8 cellular contexts compared by ENCODE assay signal in genomic region chr4:76377922-76378321, GRCh38. TPM values are rescaled to one million over a fixed set of nuclear protein-coding genes. Genes with fewer than 3 reads are reported as not detected.
A peak's percentile ranks its signal among the peaks of the same experiment; 100 is the strongest.
DNase-seq lines count a peak whose midpoint lies in the region; ATAC-seq and TF ChIP-seq lines count a peak whose summit lies in the region.

No MANE protein-coding gene starts in this region.

- H3K4ac ChIP-seq in mesendoderm (ENCODE audit: low read depth, low read length) = no peak overlapping the region

- no peak overlapping the region for H3K23ac ChIP-seq in mesendoderm (ENCODE audit: low read length)

- H3K79me2 ChIP-seq in OCI-LY7 (ENCODE audit: insufficient read depth, low read depth, low read length) (no peaks in the 10 kb centered on the region), mesendoderm (ENCODE audit: control insufficient read depth, insufficient read depth, low read length) (no peaks in the 10 kb centered on the region)

- no peaks in the 10 kb centered on the region for H3K27me3 ChIP-seq in mesendoderm (ENCODE audit: insufficient read depth, low read length, poor library complexity)
- H3K27me3 ChIP-seq in vagina = no peaks in the 10 kb centered on the region

- DNase-seq in activated T-helper 1 cell treated with Interleukin-2 at 50 U/mL for 16 hours (ENCODE audit: low read depth) (peak; percentile 6), OCI-LY7 (ENCODE audit: low spot score) (peak; percentile 4), amniotic epithelial cell (ENCODE audit: low read depth) (peak; percentile 88), mesendoderm (peak; percentile 72), vagina (ENCODE audit: extremely low spot score in 2 of 2) (no peak)
- no peak for DNase-seq in activated T-helper 1 cell treated with anti-CD3 and anti-CD28 coated beads, Interleukin-12 subunit alpha, Interleukin-12 subunit beta, Interleukin-2, Interleukin-4 antibody, amounts not matched to agents 30 ng/mL and 10 ng/mL and 1 ng/mL, durations not matched to agents 14 hours and 24 hours and 36 hours (ENCODE audit: low spot score)

- no peak overlapping the region for H2AFZ ChIP-seq in OCI-LY7 (ENCODE audit: low read length)

- no peak overlapping the region for H2BK15ac ChIP-seq in mesendoderm (replicated peaks; ENCODE audit: low read depth)

- no peak overlapping the region for H3K27ac ChIP-seq in OCI-LY7 (ENCODE audit: low read depth, low read length, poor library complexity, severe bottlenecking)
- H3K27ac ChIP-seq in mesendoderm (ENCODE audit: low read depth, low read length) = no peak overlapping the region
- no peak overlapping the region for H3K27ac ChIP-seq in vagina

- CTCF ChIA-PET in OCI-LY7 (lab: Charles Lee; ENCODE audit: unreplicated experiment) = interaction anchor here (0.8 kb wide), 1 partner anchor 13 kb away, joined by 3 read pairs; no protein-coding TSS in a partner anchor

- H3K4me3 ChIP-seq in OCI-LY7 (ENCODE audit: low read depth, low read length, poor library complexity, severe bottlenecking) = no peak overlapping the region
- no peak overlapping the region for H3K4me3 ChIP-seq in mesendoderm (ENCODE audit: low read length)
- H3K4me3 ChIP-seq in vagina = no peak overlapping the region

- H3K4me1 Mint-ChIP-seq in activated T-helper 1 cell treated with anti-CD3 and anti-CD28 coated beads, Interleukin-12 subunit alpha, Interleukin-12 subunit beta, Interleukin-2, Interleukin-4 antibody, amounts not matched to agents 30 ng/mL and 10 ng/mL and 1 ng/mL, durations not matched to agents 14 hours and 24 hours and 36 hours (ENCODE audit: low read depth) = no peaks in the 10 kb centered on the region

- no peak overlapping the region for H4K8ac ChIP-seq in mesendoderm (ENCODE audit: low read depth, low read length)

- no peak for ATAC-seq in HG02571 (IDR thresholded peaks at IDR 0.05; ENCODE audit: unreplicated experiment)
- ATAC-seq in HG03135 (IDR thresholded peaks at IDR 0.05; ENCODE audit: unreplicated experiment) = no peak

- no peaks in the 10 kb centered on the region for H3K36me3 Mint-ChIP-seq in activated T-helper 1 cell treated with anti-CD3 and anti-CD28 coated beads, Interleukin-12 subunit alpha, Interleukin-12 subunit beta, Interleukin-2, Interleukin-4 antibody, amounts not matched to agents 30 ng/mL and 10 ng/mL and 1 ng/mL, durations not matched to agents 14 hours and 24 hours and 36 hours (ENCODE audit: low read depth)

- H3K36me3 ChIP-seq in OCI-LY7 (ENCODE audit: insufficient read depth, low read length) = no peaks in the 10 kb centered on the region
- no peaks in the 10 kb centered on the region for H3K36me3 ChIP-seq in mesendoderm (ENCODE audit: control insufficient read depth, insufficient read depth, low read length)
- H3K36me3 ChIP-seq in vagina = no peaks in the 10 kb centered on the region

- BruUV-seq in OCI-LY7 (replicated peaks; lab: Mats Ljungman, UMichigan) = no TSS peak

- H3K9me3 Mint-ChIP-seq in activated T-helper 1 cell treated with anti-CD3 and anti-CD28 coated beads, Interleukin-12 subunit alpha, Interleukin-12 subunit beta, Interleukin-2, Interleukin-4 antibody, amounts not matched to agents 30 ng/mL and 10 ng/mL and 1 ng/mL, durations not matched to agents 14 hours and 24 hours and 36 hours = no peaks in the 10 kb centered on the region

- H4K20me1 ChIP-seq in OCI-LY7 (ENCODE audit: insufficient read depth, low read length) = no peaks in the 10 kb centered on the region

- no peak overlapping the region for H3K56ac ChIP-seq in mesendoderm (ENCODE audit: low read length)

- peaks cover 10% of the 10 kb centered on the region for H3K27me3 Mint-ChIP-seq in activated T-helper 1 cell treated with anti-CD3 and anti-CD28 coated beads, Interleukin-12 subunit alpha, Interleukin-12 subunit beta, Interleukin-2, Interleukin-4 antibody, amounts not matched to agents 30 ng/mL and 10 ng/mL and 1 ng/mL, durations not matched to agents 14 hours and 24 hours and 36 hours (ENCODE audit: insufficient read depth)

- POLR2A ChIA-PET in OCI-LY7 (lab: Charles Lee) = interaction anchor here (1.4 kb wide), 1 partner anchor 10 kb away, joined by 11 read pairs; no protein-coding TSS in a partner anchor

- TF ChIP-seq POLR2A in vagina (IDR thresholded peaks at IDR 0.05) = no peak

- H2BK5ac ChIP-seq in mesendoderm (ENCODE audit: low read length) = no peak overlapping the region

- H3K4me3 Mint-ChIP-seq in activated T-helper 1 cell treated with anti-CD3 and anti-CD28 coated beads, Interleukin-12 subunit alpha, Interleukin-12 subunit beta, Interleukin-2, Interleukin-4 antibody, amounts not matched to agents 30 ng/mL and 10 ng/mL and 1 ng/mL, durations not matched to agents 14 hours and 24 hours and 36 hours = no peak overlapping the region

- H3K9me2 ChIP-seq in OCI-LY7 (ENCODE audit: insufficient read depth, low read length) = no peaks in the 10 kb centered on the region

- no peak overlapping the region for H4K5ac ChIP-seq in mesendoderm (ENCODE audit: low read length)

- H3K4me1 ChIP-seq in OCI-LY7 (ENCODE audit: insufficient read depth, low read length, poor library complexity, severe bottlenecking) = no peaks in the 10 kb centered on the region
- H3K4me1 ChIP-seq in mesendoderm (ENCODE audit: control insufficient read depth, low read depth, low read length) = no peaks in the 10 kb centered on the region
- no peaks in the 10 kb centered on the region for H3K4me1 ChIP-seq in vagina

- no CpG with 5 or more reads among the region's 5 CpGs for WGBS in mesendoderm (ENCODE audit: extremely low coverage, insufficient coverage, low lambda C conversion rate)

- intact Hi-C loops in activated T-helper 1 cell treated with anti-CD3 and anti-CD28 coated beads, Interleukin-12 subunit alpha, Interleukin-12 subunit beta, Interleukin-2, Interleukin-4 antibody, amounts not matched to agents 30 ng/mL and 10 ng/mL and 1 ng/mL, durations not matched to agents 14 hours and 24 hours and 36 hours (cut with micrococcal nuclease) = loop anchor here (1.0 kb wide), 2 partner anchors 99 to 198 kb away; no protein-coding TSS in a partner anchor
- intact Hi-C loops in OCI-LY7 (cut with micrococcal nuclease; ENCODE audit: unreplicated experiment) = loop anchor here (5.0 kb wide), 1 partner anchor 196 kb away; no protein-coding TSS in a partner anchor
- intact Hi-C loops in vagina (cut with DNase I) = no loop called here

- H2BK120ac ChIP-seq in mesendoderm (ENCODE audit: low read depth, low read length) = no peak overlapping the region

- H2AK5ac ChIP-seq in mesendoderm (ENCODE audit: low read length) = no peak overlapping the region

- no peak overlapping the region for H3K27ac Mint-ChIP-seq in activated T-helper 1 cell treated with anti-CD3 and anti-CD28 coated beads, Interleukin-12 subunit alpha, Interleukin-12 subunit beta, Interleukin-2, Interleukin-4 antibody, amounts not matched to agents 30 ng/mL and 10 ng/mL and 1 ng/mL, durations not matched to agents 14 hours and 24 hours and 36 hours

- H3K4me2 ChIP-seq in OCI-LY7 (ENCODE audit: low read length) (no peak overlapping the region), mesendoderm (ENCODE audit: low read length) (no peak overlapping the region)

- H3K79me1 ChIP-seq in mesendoderm (ENCODE audit: low read length) = no peaks in the 10 kb centered on the region

- H3K9me3 ChIP-seq in OCI-LY7 (ENCODE audit: low read length) (no peaks in the 10 kb centered on the region), vagina (no peaks in the 10 kb centered on the region)

- H3K18ac ChIP-seq in mesendoderm (ENCODE audit: low read length) = no peak overlapping the region

- no peak overlapping the region for H3K9ac ChIP-seq in mesendoderm (ENCODE audit: low read length)

- TF ChIP-seq CTCF in OCI-LY7 (conservative IDR thresholded peaks at IDR 0.05; ENCODE audit: low read length) (peak; percentile 69), vagina (IDR thresholded peaks at IDR 0.05) (peak in 1 of 3 experiments; percentile 19)

RNA-seq across cellular contexts. Expression of gene CCDC158, which starts 43.0 kb away (rescaled TPM):
- total RNA-seq in activated T-helper 1 cell treated with anti-CD3 and anti-CD28 coated beads, Interleukin-12 subunit alpha, Interleukin-12 subunit beta, Interleukin-2, Interleukin-4 antibody, amounts not matched to agents 30 ng/mL and 10 ng/mL and 1 ng/mL, durations not matched to agents 14 hours and 24 hours and 36 hours = not detected in 2 replicates
- not detected in 2 replicates for total RNA-seq in OCI-LY7 (2014; rRNA removed; shearing (Covaris generic))
- total RNA-seq in OCI-LY7 (2022) = not detected in 2 replicates
- polyA plus RNA-seq in mesendoderm (2013, experiment 1 of 2) = not detected
- not detected for polyA plus RNA-seq in mesendoderm (2013, experiment 2 of 2)
- total RNA-seq in vagina = not detected

RNA-seq across cellular contexts. Expression of gene SHROOM3, which starts 57.1 kb away (rescaled TPM):
- 0.02 and 0.05 TPM in 2 replicates for total RNA-seq in activated T-helper 1 cell treated with anti-CD3 and anti-CD28 coated beads, Interleukin-12 subunit alpha, Interleukin-12 subunit beta, Interleukin-2, Interleukin-4 antibody, amounts not matched to agents 30 ng/mL and 10 ng/mL and 1 ng/mL, durations not matched to agents 14 hours and 24 hours and 36 hours
- total RNA-seq in OCI-LY7 (2014; rRNA removed; shearing (Covaris generic)) = not detected in 2 replicates
- total RNA-seq in OCI-LY7 (2022) (not detected in 2 replicates), vagina (6.9 TPM)
- polyA plus RNA-seq in mesendoderm (2013, experiment 1 of 2) = 9.4 TPM
- 10.0 TPM for polyA plus RNA-seq in mesendoderm (2013, experiment 2 of 2)

Comparison
In these comparisons a context has a peak if more than half of its experiments do, and no peak if none do; other contexts are left out.
1. DNase-seq: peak in activated T-helper 1 cell treated with Interleukin-2 at 50 U/mL for 16 hours (single experiment), OCI-LY7 (single experiment), amniotic epithelial cell (single experiment) and mesendoderm (single experiment); none in activated T-helper 1 cell treated with anti-CD3 and anti-CD28 coated beads, Interleukin-12 subunit alpha, Interleukin-12 subunit beta, Interleukin-2, Interleukin-4 antibody, amounts not matched to agents 30 ng/mL and 10 ng/mL and 1 ng/mL, durations not matched to agents 14 hours and 24 hours and 36 hours (single experiment) and vagina (0 of 2).